ENCODE assay signal across 8 cellular contexts in the genomic region with DNA sequence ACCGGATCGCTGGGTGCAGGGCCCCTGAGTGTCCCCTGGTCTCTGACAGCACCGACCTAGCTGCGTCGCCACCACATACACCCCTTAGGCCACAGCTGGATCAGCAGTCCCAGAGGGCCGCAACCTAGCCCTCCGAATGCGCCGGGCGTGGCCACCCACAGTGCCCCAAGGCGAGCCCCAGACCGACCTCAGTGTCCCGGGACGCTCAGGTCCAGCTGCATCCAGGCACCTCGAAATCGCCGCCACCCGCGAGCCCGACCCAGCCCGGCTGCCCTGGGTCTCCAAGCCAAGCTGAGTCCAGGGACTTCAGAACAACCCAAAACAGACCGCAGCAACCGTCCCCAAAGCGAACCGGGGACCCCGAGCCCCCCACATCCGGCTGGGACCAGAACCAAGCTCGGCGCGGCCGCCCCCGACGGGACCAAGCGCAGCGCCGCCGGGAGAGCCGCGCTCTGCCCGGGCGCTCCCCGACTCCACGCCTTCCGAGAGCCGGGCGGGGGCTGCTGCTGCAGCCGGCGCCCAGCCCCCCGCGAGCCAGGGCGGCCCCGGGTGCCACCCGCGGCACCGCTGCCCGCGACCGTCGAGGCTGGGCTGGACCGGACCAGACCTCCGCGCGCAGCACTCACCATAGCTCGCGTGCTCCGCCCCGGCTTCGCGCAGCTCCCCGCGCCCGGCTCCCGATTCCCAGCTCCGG. TPM values are rescaled to one million over a fixed set of nuclear protein-coding genes. Genes with fewer than 3 reads are reported as not detected.
A peak's percentile ranks its signal among the peaks of the same experiment; 100 is the strongest.
DNase-seq lines count a peak whose midpoint lies in the region; ATAC-seq and TF ChIP-seq lines count a peak whose summit lies in the region.

No MANE protein-coding gene starts in this region.

- no peaks in the 10 kb centered on the region for H3K9me3 Mint-ChIP-seq in central memory CD8-positive, alpha-beta T cell

- no peaks in the 10 kb centered on the region for H3K9me3 ChIP-seq in BLaER1 treated with 17β-estradiol and CSF1 and Interleukin-3, amounts not matched to agents 10 nM and 100 nM (replicated peaks in 1 of 11)
- no peaks in the 10 kb centered on the region for H3K9me3 ChIP-seq in mucosa of descending colon

- no peaks in the 10 kb centered on the region for H3K36me3 ChIP-seq in BLaER1 treated with 17β-estradiol and CSF1 and Interleukin-3, amounts not matched to agents 10 nM and 100 nM
- H3K36me3 ChIP-seq in mucosa of descending colon (ENCODE audit: low read depth): no peaks in the 10 kb centered on the region

- peak overlapping the region; percentile 54 to 87 (median 77) for H3K4me3 ChIP-seq in BLaER1 treated with 17β-estradiol and CSF1 and Interleukin-3, amounts not matched to agents 10 nM and 100 nM
- H3K4me3 ChIP-seq in LNCaP clone FGC (ENCODE audit: low read depth, low read length) (peak overlapping the region; percentile 63), mucosa of descending colon (peak overlapping the region; percentile 76)

- H3K27me3 Mint-ChIP-seq in central memory CD8-positive, alpha-beta T cell: no peaks in the 10 kb centered on the region

- H3K27ac ChIP-seq in BLaER1 treated with 17β-estradiol and CSF1 and Interleukin-3, amounts not matched to agents 10 nM and 100 nM: peak overlapping the region in 9 of 11 experiments; percentile 59 to 78 (median 71); a peak in 18 of 22 replicates

- H3K36me3 Mint-ChIP-seq in central memory CD8-positive, alpha-beta T cell (ENCODE audit: insufficient read depth): peaks cover 6% of the 10 kb centered on the region

- no peak for TF ChIP-seq CTCF in LNCaP clone FGC (IDR thresholded peaks at IDR 0.05; ENCODE audit: control insufficient read depth, extremely low read depth, insufficient read depth)
- no peak for TF ChIP-seq CTCF in mucosa of descending colon (IDR thresholded peaks at IDR 0.05)

- peaks cover 10 to 64% (median 50%) of the 10 kb centered on the region in 10 experiments; a peak in 18 of 20 replicates for H3K4me1 ChIP-seq in BLaER1 treated with 17β-estradiol and CSF1 and Interleukin-3, amounts not matched to agents 10 nM and 100 nM
- H3K4me1 ChIP-seq in mucosa of descending colon (ENCODE audit: low read depth): peaks cover 40% of the 10 kb centered on the region

- DNase-seq in LNCaP clone FGC (ENCODE audit: low read depth) (no peak), mucosa of descending colon (peak; percentile 37 to 77 (median 71)), globus pallidus (ENCODE audit: low spot score) (no peak), DMS114 treated with DMSO at 0.1 percent for 48 hours (lab: John Stamatoyannopoulos, UW; ENCODE audit: unreplicated experiment) (no peak), medulla oblongata (ENCODE audit: extremely low spot score) (no peak)
- no peak for DNase-seq in central memory CD8-positive, alpha-beta T cell (ENCODE audit: low spot score in 2 of 2)

- peak overlapping the region; percentile 87 for H3K27ac Mint-ChIP-seq in central memory CD8-positive, alpha-beta T cell (ENCODE audit: low read depth)

- peak overlapping the region; percentile 60 to 86 (median 80); a peak in 21 of 22 replicates for H3K9ac ChIP-seq in BLaER1 treated with 17β-estradiol and CSF1 and Interleukin-3, amounts not matched to agents 10 nM and 100 nM

- no peak overlapping the region for H3K4me3 Mint-ChIP-seq in central memory CD8-positive, alpha-beta T cell

- H4K20me1 ChIP-seq in BLaER1 treated with 17β-estradiol and CSF1 and Interleukin-3, amounts not matched to agents 10 nM and 100 nM: peaks cover 0 to 54% (median 51%) of the 10 kb centered on the region in 11 experiments; a peak in 19 of 22 replicates

- peaks cover 7 to 52% (median 15%) of the 10 kb centered on the region in 11 experiments; a peak in 19 of 22 replicates for H3K27me3 ChIP-seq in BLaER1 treated with 17β-estradiol and CSF1 and Interleukin-3, amounts not matched to agents 10 nM and 100 nM

- intact Hi-C loops in mucosa of descending colon (cut with DNase I, micrococcal nuclease): no loop called here

- peak; percentile 32 for ATAC-seq in GM19463 (IDR thresholded peaks at IDR 0.05; ENCODE audit: unreplicated experiment)
- peak; percentile 20 for ATAC-seq in central memory CD8-positive, alpha-beta T cell (replicated peaks; ENCODE audit: extremely low read depth, poor library complexity, severe bottlenecking)
- ATAC-seq in mucosa of descending colon: peak; percentile 52

- peaks cover 47% of the 10 kb centered on the region for H3K4me1 Mint-ChIP-seq in central memory CD8-positive, alpha-beta T cell

- H3K4me2 ChIP-seq in BLaER1 treated with 17β-estradiol and CSF1 and Interleukin-3, amounts not matched to agents 10 nM and 100 nM: peak overlapping the region; percentile 73 to 98 (median 96)

RNA-seq across cellular contexts. Expression of gene ECE1, which starts 54.6 kb away (rescaled TPM):
- 100 to 1,000 TPM; 103 to 161 (median 149) TPM for total RNA-seq in mucosa of descending colon

Comparison
In these comparisons a context has a peak if more than half of its experiments do, and no peak if none do; other contexts are left out.
1. DNase-seq: peak in mucosa of descending colon (3 of 3); none in LNCaP clone FGC (single experiment), central memory CD8-positive, alpha-beta T cell (0 of 2), globus pallidus (single experiment), DMS114 treated with DMSO at 0.1 percent for 48 hours (single experiment) and medulla oblongata (single experiment).
2. Peak in every context shown above with its lines, with median percentiles within 50 percentile points of each other: H3K4me3 ChIP-seq and ATAC-seq.